In the genomic region with DNA sequence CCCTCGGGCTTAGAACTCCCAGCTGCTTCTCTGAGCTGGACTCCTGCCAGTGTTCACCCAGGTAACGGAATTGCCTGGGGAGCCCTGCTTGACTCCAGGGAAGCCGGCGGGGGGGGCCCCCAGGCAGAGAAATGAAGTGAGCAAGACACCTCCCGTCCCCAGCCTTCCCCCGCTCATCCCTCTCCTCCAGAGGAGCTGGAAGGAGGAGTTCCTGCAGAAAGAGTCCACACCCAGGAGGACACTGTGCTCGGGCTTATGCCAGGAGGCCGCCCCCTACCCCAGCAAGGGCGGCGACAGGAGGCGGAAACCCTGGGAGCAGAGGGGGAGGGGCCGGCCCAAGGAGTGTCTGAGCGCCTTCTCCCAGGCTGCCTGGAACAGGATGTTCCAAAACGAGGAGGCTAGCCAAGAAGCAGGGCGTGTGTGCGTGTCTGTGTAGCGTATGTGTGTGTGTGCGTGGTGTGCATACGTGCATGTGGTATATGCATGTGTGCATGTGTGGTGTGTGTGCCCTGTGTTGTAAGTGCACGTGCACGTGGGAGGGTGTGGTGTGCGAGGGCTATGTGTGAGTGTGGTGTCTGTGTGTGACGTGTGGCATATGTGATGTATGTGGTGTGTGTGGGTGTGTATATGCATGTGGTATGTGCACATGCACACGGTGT, we compare ENCODE assay signal across 8 cellular contexts.
DNase-seq lines count a peak whose midpoint lies in the region; ATAC-seq and TF ChIP-seq lines count a peak whose summit lies in the region.

No MANE protein-coding gene starts in this region.

- H3K9me3 Mint-ChIP-seq in GM23338 (no peaks in the 10 kb centered on the region), glutamatergic neuron (ENCODE audit: unreplicated experiment) (no peaks in the 10 kb centered on the region)
- no peaks in the 10 kb centered on the region for H3K9me3 Mint-ChIP-seq in stimulated activated naive CD8-positive, alpha-beta T cell treated with anti-CD3 and anti-CD28 coated beads, Interleukin-15, amount 100 ng/mL, for 72 hours

- H3K4me1 ChIP-seq in GM23338 (ENCODE audit: insufficient read depth), result peaks cover 7% of the 10 kb centered on the region; the same call in 1 of the 2 replicates
- peaks cover 20% of the 10 kb centered on the region for H3K4me1 ChIP-seq in RWPE2 (ENCODE audit: insufficient read depth, poor library complexity, severe bottlenecking)

- H3K27me3 Mint-ChIP-seq in GM23338 (ENCODE audit: insufficient read depth, low read depth, poor library complexity) (peaks cover 4% of the 10 kb centered on the region), glutamatergic neuron (ENCODE audit: unreplicated experiment) (peaks cover 5% of the 10 kb centered on the region)
- H3K27me3 Mint-ChIP-seq in stimulated activated naive CD8-positive, alpha-beta T cell treated with anti-CD3 and anti-CD28 coated beads, Interleukin-15, amount 100 ng/mL, for 72 hours, result no peaks in the 10 kb centered on the region

- H3K27ac ChIP-seq in GM23338 (ENCODE audit: low read depth) (no peak overlapping the region), RWPE2 (ENCODE audit: poor library complexity, severe bottlenecking) (peak overlapping the region; percentile 92)

- TF ChIP-seq CTCF in GM23338 (conservative IDR thresholded peaks at IDR 0.05; ENCODE audit: low read depth in 2 of 2), result no peak
- TF ChIP-seq CTCF in RWPE2 (IDR thresholded peaks at IDR 0.05; ENCODE audit: poor library complexity, severe bottlenecking), result peak; percentile 16
- no peak for TF ChIP-seq CTCF in glutamatergic neuron (IDR thresholded peaks at IDR 0.05; ENCODE audit: partially characterized antibody, unreplicated experiment)
- no peak for TF ChIP-seq CTCF in GM20000 (IDR thresholded peaks at IDR 0.05; ENCODE audit: extremely low read depth, missing control alignments)

- peak; percentile 69 for ATAC-seq in GM23338
- ATAC-seq in RWPE2 (ENCODE audit: low read depth), result peak; percentile 77
- no peak for ATAC-seq in stimulated activated naive CD8-positive, alpha-beta T cell treated with anti-CD3 and anti-CD28 coated beads, Interleukin-15, amount 100 ng/mL, for 72 hours

- H3K27ac Mint-ChIP-seq in GM23338 (no peak overlapping the region), glutamatergic neuron (ENCODE audit: unreplicated experiment) (no peak overlapping the region)
- peak overlapping the region in 1 of 2 donors; percentile 7 for H3K27ac Mint-ChIP-seq in stimulated activated naive CD8-positive, alpha-beta T cell treated with anti-CD3 and anti-CD28 coated beads, Interleukin-15, amount 100 ng/mL, for 72 hours

- H3K9me3 ChIP-seq in RWPE2 (ENCODE audit: severe bottlenecking), result no peaks in the 10 kb centered on the region

- H2AFZ ChIP-seq in GM23338, result peak overlapping the region; percentile 76; the same call in 1 of the 2 replicates

- H3K27me3 ChIP-seq in GM23338 (ENCODE audit: insufficient read depth) (no peaks in the 10 kb centered on the region), RWPE2 (ENCODE audit: insufficient read depth, poor library complexity, severe bottlenecking) (no peaks in the 10 kb centered on the region)

- DNase-seq in GM23338 (ENCODE audit: low spot score), result peak; percentile 66
- DNase-seq in RWPE2 (ENCODE audit: low spot score), result peak; percentile 93
- peak; percentile 71 for DNase-seq in glutamatergic neuron
- DNase-seq in retina, result peak; percentile 56
- no peak for DNase-seq in GM20000 (ENCODE audit: low spot score)
- no peak for DNase-seq in GOT3 (lab: John Stamatoyannopoulos, UW)
- no peak for DNase-seq in stimulated activated naive CD8-positive, alpha-beta T cell treated with anti-CD3 and anti-CD28 coated beads, Interleukin-15, amount 100 ng/mL, for 72 hours
- DNase-seq in activated gamma-delta T cell (lab: John Stamatoyannopoulos, UW), result no peak

- H3K4me3 ChIP-seq in GM23338, result no peak overlapping the region
- H3K4me3 ChIP-seq in RWPE2 (ENCODE audit: severe bottlenecking), result no peak overlapping the region

- no peaks in the 10 kb centered on the region for H3K9me2 ChIP-seq in GM23338 (ENCODE audit: insufficient read depth)

- no peak overlapping the region for H3K4me2 ChIP-seq in GM23338

- no peaks in the 10 kb centered on the region for H3F3A ChIP-seq in GM23338 (replicated peaks; ENCODE audit: low read depth)

- H3K36me3 ChIP-seq in GM23338 (ENCODE audit: insufficient read depth) (no peaks in the 10 kb centered on the region), RWPE2 (ENCODE audit: low read depth) (no peaks in the 10 kb centered on the region)

- peaks cover 5% of the 10 kb centered on the region for H3K4me1 Mint-ChIP-seq in GM23338
- peaks cover 8% of the 10 kb centered on the region for H3K4me1 Mint-ChIP-seq in glutamatergic neuron (ENCODE audit: low read depth, unreplicated experiment)
- peaks cover 17% of the 10 kb centered on the region for H3K4me1 Mint-ChIP-seq in stimulated activated naive CD8-positive, alpha-beta T cell treated with anti-CD3 and anti-CD28 coated beads, Interleukin-15, amount 100 ng/mL, for 72 hours

- no peak overlapping the region for H3K4me3 Mint-ChIP-seq in GM23338
- no peak overlapping the region for H3K4me3 Mint-ChIP-seq in glutamatergic neuron (ENCODE audit: unreplicated experiment)
- no peak overlapping the region for H3K4me3 Mint-ChIP-seq in stimulated activated naive CD8-positive, alpha-beta T cell treated with anti-CD3 and anti-CD28 coated beads, Interleukin-15, amount 100 ng/mL, for 72 hours

- no peaks in the 10 kb centered on the region for H4K20me1 ChIP-seq in GM23338 (replicated peaks; ENCODE audit: insufficient read depth)

- H3K79me2 ChIP-seq in GM23338 (replicated peaks; ENCODE audit: insufficient read depth), result no peaks in the 10 kb centered on the region

- no peaks in the 10 kb centered on the region for H3K36me3 Mint-ChIP-seq in GM23338 (ENCODE audit: low read depth)
- no peaks in the 10 kb centered on the region for H3K36me3 Mint-ChIP-seq in glutamatergic neuron (ENCODE audit: unreplicated experiment)

TF ChIP-seq in GM23338, 12 proteins besides CTCF, POLR2A, EP300 and RAD21:
- TF ChIP-seq EZH2phosphoT487 (IDR thresholded peaks at IDR 0.05; ENCODE audit: unreplicated experiment) (no peak), CREB1 (CRISPR knock-in tag; IDR thresholded peaks at IDR 0.05; ENCODE audit: low read depth) (no peak), JUNB (IDR thresholded peaks at IDR 0.05; ENCODE audit: unreplicated experiment) (no peak)

Comparison
In these comparisons a context has a peak if more than half of its experiments do, and no peak if none do; other contexts are left out.
1. DNase-seq: peak in GM23338 (single experiment), RWPE2 (single experiment), glutamatergic neuron (single experiment) and retina (single experiment); none in GM20000 (single experiment), GOT3 (single experiment), stimulated activated naive CD8-positive, alpha-beta T cell treated with anti-CD3 and anti-CD28 coated beads, Interleukin-15, amount 100 ng/mL, for 72 hours (0 of 2) and activated gamma-delta T cell (single experiment).